1 cellular context compared by ENCODE assay signal in genomic region chr21:33947451-33948095, GRCh38.
TF ChIP-seq lines count a peak whose summit lies in the region.

No MANE protein-coding gene starts in this region.

TF ChIP-seq in HepG2, 621 proteins besides CTCF, POLR2A, EP300 and RAD21 (continued from another document):
- TF ChIP-seq, protein P1, sequence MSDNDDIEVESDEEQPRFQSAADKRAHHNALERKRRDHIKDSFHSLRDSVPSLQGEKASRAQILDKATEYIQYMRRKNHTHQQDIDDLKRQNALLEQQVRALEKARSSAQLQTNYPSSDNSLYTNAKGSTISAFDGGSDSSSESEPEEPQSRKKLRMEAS (IDR thresholded peaks at IDR 0.05), result peak; percentile 46; the same call in 1 of the 2 replicates
- TF ChIP-seq NFYB (CRISPR knock-in tag; IDR thresholded peaks at IDR 0.05), result 0 out of 2 replicates have a peak, but pooled peaks have one; percentile 10
- peak; percentile 44; the same call in 1 of the 2 replicates for TF ChIP-seq DMAP1 (CRISPR knock-in tag; IDR thresholded peaks at IDR 0.05)
- TF ChIP-seq MAFG (CRISPR knock-in tag; IDR thresholded peaks at IDR 0.05), result no peak
- TF ChIP-seq YEATS4 (CRISPR knock-in tag; IDR thresholded peaks at IDR 0.05; ENCODE audit: borderline replicate concordance), result peak; percentile 42; the same call in 1 of the 2 replicates
- no peak for TF ChIP-seq ZMYM3 (CRISPR knock-in tag; IDR thresholded peaks at IDR 0.05)
- 0 out of 2 replicates have a peak, but pooled peaks have one; percentile 43 for TF ChIP-seq MIER3 (CRISPR knock-in tag; IDR thresholded peaks at IDR 0.05; ENCODE audit: borderline replicate concordance)
- 0 out of 2 replicates have a peak, but pooled peaks have one; percentile 10 for TF ChIP-seq FOXP4 (CRISPR knock-in tag; IDR thresholded peaks at IDR 0.05)
- TF ChIP-seq, protein P2, sequence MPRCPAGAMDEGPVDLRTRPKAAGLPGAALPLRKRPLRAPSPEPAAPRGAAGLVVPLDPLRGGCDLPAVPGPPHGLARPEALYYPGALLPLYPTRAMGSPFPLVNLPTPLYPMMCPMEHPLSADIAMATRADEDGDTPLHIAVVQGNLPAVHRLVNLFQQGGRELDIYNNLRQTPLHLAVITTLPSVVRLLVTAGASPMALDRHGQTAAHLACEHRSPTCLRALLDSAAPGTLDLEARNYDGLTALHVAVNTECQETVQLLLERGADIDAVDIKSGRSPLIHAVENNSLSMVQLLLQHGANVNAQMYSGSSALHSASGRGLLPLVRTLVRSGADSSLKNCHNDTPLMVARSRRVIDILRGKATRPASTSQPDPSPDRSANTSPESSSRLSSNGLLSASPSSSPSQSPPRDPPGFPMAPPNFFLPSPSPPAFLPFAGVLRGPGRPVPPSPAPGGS (CRISPR knock-in tag; IDR thresholded peaks at IDR 0.05), result no peak
- TF ChIP-seq TCF7 (IDR thresholded peaks at IDR 0.05; ENCODE audit: low read depth), result peak; percentile 50; the same call in 1 of the 2 replicates
- TF ChIP-seq, protein P3, sequence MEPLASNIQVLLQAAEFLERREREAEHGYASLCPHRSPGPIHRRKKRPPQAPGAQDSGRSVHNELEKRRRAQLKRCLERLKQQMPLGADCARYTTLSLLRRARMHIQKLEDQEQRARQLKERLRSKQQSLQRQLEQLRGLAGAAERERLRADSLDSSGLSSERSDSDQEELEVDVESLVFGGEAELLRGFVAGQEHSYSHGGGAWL (CRISPR knock-in tag; IDR thresholded peaks at IDR 0.05), result no peak
